ENCODE assay signal across 23 cellular contexts in the genomic region with DNA sequence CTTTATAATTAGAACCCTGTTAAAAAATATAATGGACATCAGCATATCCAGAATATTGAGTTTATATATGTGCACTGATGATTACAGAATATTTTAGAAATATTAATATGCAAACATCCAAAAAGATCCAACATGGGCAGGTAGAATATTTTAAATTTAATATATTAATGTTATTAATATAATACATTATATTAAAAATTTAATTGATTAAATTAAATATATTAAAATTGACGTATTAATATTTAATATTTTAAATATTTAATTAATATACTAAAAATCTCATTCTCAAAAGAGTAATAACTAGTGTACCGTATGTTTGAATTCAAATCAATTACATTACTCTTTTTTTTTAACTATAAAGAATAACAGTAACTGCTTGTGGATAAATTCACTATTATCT.
"Had no signal": no experiment of that assay in that cellular context is flagged by ENCODE, and none has a peak within 500 bp of the region (broad histone marks: within the 10 kb centered on the region; RNA-seq: fewer than 3 reads in every experiment).

No MANE protein-coding gene starts in this region.

- H3K9me3 ChIP-seq: left ventricle myocardium inferior, neutrophil, right atrium auricular region, right lobe of liver, stomach, testis, thyroid gland, transverse colon, upper lobe of left lung had no signal

- H3K4me3 ChIP-seq: left ventricle myocardium inferior, lung, neural progenitor cell, right atrium auricular region, right lobe of liver, stomach, testis, thyroid gland, transverse colon, upper lobe of left lung had no signal

- H3K36me3 ChIP-seq: right atrium auricular region, right lobe of liver, stomach, thyroid gland, transverse colon, upper lobe of left lung had no signal

- H3K27me3 ChIP-seq: neural progenitor cell, neutrophil, right atrium auricular region, right lobe of liver, stomach, testis, thyroid gland, transverse colon, upper lobe of left lung had no signal

- ATAC-seq: natural killer cell; right lobe of liver; stimulated activated naive B cell treated with anti-CD40 and anti-IgM and Interleukin-4, amounts not matched to agents 10 μg/mL and 1 μg/mL and 100 μg/mL, for 72 hours; stimulated activated naive CD8-positive, alpha-beta T cell treated with anti-CD3 and anti-CD28 coated beads, Interleukin-15, Interleukin-2, amounts not matched to agents 100 U/mL and 50 U/mL, for 24 hours had no signal

- DNase-seq: hippocampal formation; left ventricle myocardium inferior; mesendoderm; naive B cell; natural killer cell; nephron progenitor cell; occipital lobe; right lobe of liver; stimulated activated CD4-positive, alpha-beta T cell treated with anti-CD3 and anti-CD28 coated beads, Interleukin-12 subunit alpha, Interleukin-12 subunit beta, amount 100 ng/mL, for 4 hours; stimulated activated CD4-positive, alpha-beta T cell treated with anti-CD3 and anti-CD28 coated beads, Interleukin-15, amount 100 ng/mL, for 24 hours; stimulated activated CD4-positive, alpha-beta T cell treated with anti-CD3 and anti-CD28 coated beads, Interleukin-2, amount 100 ng/mL, for 24 hours; stimulated activated CD4-positive, alpha-beta T cell treated with anti-CD3 and anti-CD28 coated beads, Interleukin-4, amount 100 ng/mL, for 1 hour; stimulated activated naive B cell treated with anti-CD40 and anti-IgM and Interleukin-4, amounts not matched to agents 10 μg/mL and 1 μg/mL and 100 μg/mL, for 72 hours; stimulated activated naive CD8-positive, alpha-beta T cell treated with anti-CD3 and anti-CD28 coated beads, Interleukin-15, Interleukin-2, amounts not matched to agents 100 U/mL and 50 U/mL, for 24 hours; stomach; testis; thyroid gland; transverse colon; upper lobe of left lung had no signal

- H3K4me1 ChIP-seq: left ventricle myocardium inferior, neural progenitor cell, right atrium auricular region, testis, transverse colon, upper lobe of left lung had no signal

- H3K27ac ChIP-seq: left ventricle myocardium inferior, neural progenitor cell, neutrophil, right atrium auricular region, right lobe of liver, stomach, testis, thyroid gland, transverse colon, upper lobe of left lung had no signal
